In the genomic region with DNA sequence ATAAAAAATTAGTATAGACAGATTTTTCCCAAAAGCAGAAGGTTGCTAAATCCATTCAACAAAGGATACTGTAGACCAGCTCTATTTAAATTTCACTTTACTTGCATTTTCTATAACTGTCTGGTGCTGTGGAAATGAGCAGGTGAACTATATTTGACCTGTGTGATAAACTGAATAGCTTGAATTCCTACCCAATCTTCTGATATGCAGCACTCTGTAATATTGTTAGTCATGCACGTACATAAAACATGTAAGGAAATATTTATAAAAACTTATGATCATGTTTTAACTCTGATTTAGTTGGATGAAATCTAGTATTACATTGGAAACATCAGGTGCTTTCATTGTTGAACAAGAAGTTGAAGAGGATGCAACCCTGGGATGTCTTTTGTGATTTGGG, we compare ENCODE assay signal across 29 cellular contexts.
"Had no signal": no experiment of that assay in that cellular context is flagged by ENCODE, and none has a peak within 500 bp of the region (broad histone marks: within the 10 kb centered on the region; RNA-seq: fewer than 3 reads in every experiment).

No MANE protein-coding gene starts in this region.

- H3K9me3 ChIP-seq: colonic mucosa, esophagus squamous epithelium had no signal

- DNase-seq: activated B cell treated with CpG ODN at 0.5 μM for 24 hours; activated CD4-positive, alpha-beta memory T cell treated with anti-CD3 and anti-CD28 coated beads for 36 hours; activated CD4-positive, alpha-beta T cell treated with anti-CD3 and anti-CD28 coated beads for 48 hours; activated CD4-positive, alpha-beta T cell treated with anti-CD3 and anti-CD28 coated beads, Interleukin-2, amount 50 U/mL, for 1 hour; activated CD8-positive, alpha-beta memory T cell treated with anti-CD3 and anti-CD28 coated beads, Interleukin-2, amount 50 U/mL, for 48 hours; activated CD8-positive, alpha-beta T cell treated with anti-CD3 and anti-CD28 coated beads, Interleukin-2, amount 10 ng/mL, durations not matched to agents 7 days and 5 days; activated gamma-delta T cell; activated naive CD4-positive, alpha-beta T cell; activated naive CD4-positive, alpha-beta T cell treated with anti-CD3 and anti-CD28 coated beads, Interleukin-2, amount 10 ng/mL, durations not matched to agents 7 days and 5 days; activated naive CD8-positive, alpha-beta T cell treated with anti-CD3 and anti-CD28 coated beads, Interleukin-2, amount 10 ng/mL, durations not matched to agents 7 days and 5 days; activated T-cell treated with anti-CD3 and anti-CD28 coated beads for 4 hours; activated T-cell treated with anti-CD3 and anti-CD28 coated beads, Interleukin-2, amount 50 U/mL, for 24 hours; activated T-cell treated with anti-CD3 and anti-CD28 coated beads, Interleukin-2, amount 50 U/mL, for 72 hours; amniotic stem cell; anterior cingulate cortex; caudate nucleus; colonic mucosa; effector CD8-positive, alpha-beta T cell; esophagus squamous epithelium; foreskin fibroblast; head of caudate nucleus; T-helper 1 cell; T-helper 17 cell; T1000; WERI-Rb-1 had no signal

- H3K27me3 ChIP-seq: colonic mucosa, esophagus squamous epithelium had no signal

- ATAC-seq: activated CD4-positive, CD25-positive, alpha-beta regulatory T cell treated with anti-CD3 and anti-CD28 coated beads, Interleukin-2, amount 50 U/mL, for 24 hours; activated CD8-positive, alpha-beta T cell treated with anti-CD3 and anti-CD28 coated beads, Interleukin-2, amount 10 ng/mL, durations not matched to agents 7 days and 5 days; activated naive CD4-positive, alpha-beta T cell treated with anti-CD3 and anti-CD28 coated beads, Interleukin-2, amount 50 U/mL, for 72 hours; activated T-cell treated with anti-CD3 and anti-CD28 coated beads, Interleukin-2, amount 50 U/mL, for 72 hours; T-helper 17 cell had no signal

- H3K27ac Mint-ChIP-seq: activated B cell treated with CpG ODN at 0.5 μM for 24 hours; activated CD4-positive, alpha-beta memory T cell treated with anti-CD3 and anti-CD28 coated beads for 36 hours; activated CD8-positive, alpha-beta T cell treated with anti-CD3 and anti-CD28 coated beads, Interleukin-2, amount 10 ng/mL, durations not matched to agents 7 days and 5 days; activated naive CD4-positive, alpha-beta T cell treated with anti-CD3 and anti-CD28 coated beads, Interleukin-2, amount 10 ng/mL, durations not matched to agents 7 days and 5 days; activated naive CD4-positive, alpha-beta T cell treated with anti-CD3 and anti-CD28 coated beads, Interleukin-2, amount 50 U/mL, for 72 hours; activated naive CD8-positive, alpha-beta T cell treated with anti-CD3 and anti-CD28 coated beads, Interleukin-2, amount 10 ng/mL, durations not matched to agents 7 days and 5 days; activated T-cell treated with anti-CD3 and anti-CD28 coated beads, Interleukin-2, amount 50 U/mL, for 24 hours; activated T-cell treated with anti-CD3 and anti-CD28 coated beads, Interleukin-2, amount 50 U/mL, for 72 hours; T-helper 17 cell; T-helper 2 cell treated with Interferon-gamma antibody and Interleukin-4, amounts not matched to agents 5 μg/mL and 100 μg/mL, for 36 hours had no signal

- H3K9me3 Mint-ChIP-seq: activated B cell treated with CpG ODN at 0.5 μM for 24 hours; activated CD4-positive, alpha-beta memory T cell treated with anti-CD3 and anti-CD28 coated beads for 36 hours; activated naive CD4-positive, alpha-beta T cell treated with anti-CD3 and anti-CD28 coated beads, Interleukin-2, amount 10 ng/mL, durations not matched to agents 7 days and 5 days; activated naive CD4-positive, alpha-beta T cell treated with anti-CD3 and anti-CD28 coated beads, Interleukin-2, amount 50 U/mL, for 72 hours; activated naive CD8-positive, alpha-beta T cell treated with anti-CD3 and anti-CD28 coated beads, Interleukin-2, amount 10 ng/mL, durations not matched to agents 7 days and 5 days; activated T-cell treated with anti-CD3 and anti-CD28 coated beads, Interleukin-2, amount 50 U/mL, for 24 hours; activated T-cell treated with anti-CD3 and anti-CD28 coated beads, Interleukin-2, amount 50 U/mL, for 72 hours; T-helper 2 cell treated with Interferon-gamma antibody and Interleukin-4, amounts not matched to agents 5 μg/mL and 100 μg/mL, for 36 hours had no signal

- H3K27me3 Mint-ChIP-seq: activated CD4-positive, alpha-beta memory T cell treated with anti-CD3 and anti-CD28 coated beads for 36 hours had no signal

- H3K36me3 Mint-ChIP-seq: activated CD4-positive, alpha-beta memory T cell treated with anti-CD3 and anti-CD28 coated beads for 36 hours; activated naive CD4-positive, alpha-beta T cell treated with anti-CD3 and anti-CD28 coated beads, Interleukin-2, amount 10 ng/mL, durations not matched to agents 7 days and 5 days; activated naive CD4-positive, alpha-beta T cell treated with anti-CD3 and anti-CD28 coated beads, Interleukin-2, amount 50 U/mL, for 72 hours; activated naive CD8-positive, alpha-beta T cell treated with anti-CD3 and anti-CD28 coated beads, Interleukin-2, amount 10 ng/mL, durations not matched to agents 7 days and 5 days had no signal

- H3K4me3 Mint-ChIP-seq: activated B cell treated with CpG ODN at 0.5 μM for 24 hours; activated CD4-positive, alpha-beta memory T cell treated with anti-CD3 and anti-CD28 coated beads for 36 hours; activated CD8-positive, alpha-beta T cell treated with anti-CD3 and anti-CD28 coated beads, Interleukin-2, amount 10 ng/mL, durations not matched to agents 7 days and 5 days; activated naive CD4-positive, alpha-beta T cell treated with anti-CD3 and anti-CD28 coated beads, Interleukin-2, amount 10 ng/mL, durations not matched to agents 7 days and 5 days; activated naive CD8-positive, alpha-beta T cell treated with anti-CD3 and anti-CD28 coated beads, Interleukin-2, amount 10 ng/mL, durations not matched to agents 7 days and 5 days; activated T-cell treated with anti-CD3 and anti-CD28 coated beads, Interleukin-2, amount 50 U/mL, for 24 hours; activated T-cell treated with anti-CD3 and anti-CD28 coated beads, Interleukin-2, amount 50 U/mL, for 72 hours; T-helper 17 cell; T-helper 2 cell treated with Interferon-gamma antibody and Interleukin-4, amounts not matched to agents 5 μg/mL and 100 μg/mL, for 36 hours had no signal

- H3K36me3 ChIP-seq: colonic mucosa, WERI-Rb-1 had no signal

- H3K27ac ChIP-seq: colonic mucosa, epithelial cell of prostate, esophagus squamous epithelium, WERI-Rb-1 had no signal

- H3K4me3 ChIP-seq: colonic mucosa, esophagus squamous epithelium had no signal
